1 cellular context compared by ENCODE assay signal in genomic region chr20:52924411-52925271, GRCh38.
TF ChIP-seq lines count a peak whose summit lies in the region.

No MANE protein-coding gene starts in this region.

TF ChIP-seq in HepG2, 621 proteins besides CTCF, POLR2A, EP300 and RAD21 (continued from another document and continues in another):
- TF ChIP-seq ATF6 (CRISPR knock-in tag; conservative IDR thresholded peaks at IDR 0.05) = peak; percentile 68; the same call in 1 of the 2 replicates
- TF ChIP-seq MXD4 (CRISPR knock-in tag; IDR thresholded peaks at IDR 0.05) = peak; percentile 69; the same call in 1 of the 2 replicates
- TF ChIP-seq ZNF570 (CRISPR knock-in tag; IDR thresholded peaks at IDR 0.05; ENCODE audit: borderline replicate concordance) = no peak
- TF ChIP-seq RFX1 (IDR thresholded peaks at IDR 0.05) = no peak
- peak in 1 of 2 experiments; percentile 97; a peak in 2 of 4 replicates for TF ChIP-seq KLF16 (CRISPR knock-in tag; IDR thresholded peaks at IDR 0.05)
- TF ChIP-seq THAP11 (CRISPR knock-in tag; IDR thresholded peaks at IDR 0.05) = peak; percentile 82
- no peak for TF ChIP-seq POLR2AphosphoS5 (IDR thresholded peaks at IDR 0.05; ENCODE audit: low read depth, low read length)
- TF ChIP-seq ZBED4 (CRISPR knock-in tag; IDR thresholded peaks at IDR 0.05; ENCODE audit: borderline replicate concordance) = peak; percentile 68; the same call in 1 of the 2 replicates
- TF ChIP-seq GABPA (IDR thresholded peaks at IDR 0.05; ENCODE audit: low read depth, low read length) = no peak
- peak; percentile 61; the same call in 1 of the 2 replicates for TF ChIP-seq GABPA (CRISPR knock-in tag; IDR thresholded peaks at IDR 0.05; ENCODE audit: low read depth)
- no peak for TF ChIP-seq ZNF766 (CRISPR knock-in tag; IDR thresholded peaks at IDR 0.05; ENCODE audit: borderline replicate concordance)
- no peak for TF ChIP-seq RBM22 (optimal IDR thresholded peaks at IDR 0.05; ENCODE audit: low read length)
- TF ChIP-seq ZFAT (CRISPR knock-in tag; conservative IDR thresholded peaks at IDR 0.05) = no peak
- TF ChIP-seq ZNF207 (IDR thresholded peaks at IDR 0.05; ENCODE audit: borderline replicate concordance) = no peak
- TF ChIP-seq EHMT2 (IDR thresholded peaks at IDR 0.05; ENCODE audit: borderline replicate concordance, low read depth, low read length) = peak; percentile 86
- TF ChIP-seq ZNF292 (CRISPR knock-in tag; IDR thresholded peaks at IDR 0.05; ENCODE audit: borderline replicate concordance, low read depth) = peak; percentile 77; the same call in 1 of the 2 replicates
- TF ChIP-seq PITX1 (CRISPR knock-in tag; IDR thresholded peaks at IDR 0.05) = peak; percentile 96
- TF ChIP-seq ZBTB2 (CRISPR knock-in tag; IDR thresholded peaks at IDR 0.05; ENCODE audit: low read depth) = no peak
- no peak; the same call in 1 of the 2 replicates for TF ChIP-seq KLF6 (CRISPR knock-in tag; IDR thresholded peaks at IDR 0.05)
- TF ChIP-seq ZNF430 (CRISPR knock-in tag; IDR thresholded peaks at IDR 0.05) = peak; percentile 84; the same call in 1 of the 2 replicates
- no peak for TF ChIP-seq MAF1 (CRISPR knock-in tag; IDR thresholded peaks at IDR 0.05; ENCODE audit: borderline replicate concordance)
- TF ChIP-seq GABPB1 (CRISPR knock-in tag; IDR thresholded peaks at IDR 0.05) = peak; percentile 58; the same call in 1 of the 2 replicates
- TF ChIP-seq KDM4B (CRISPR knock-in tag; IDR thresholded peaks at IDR 0.05) = peak; percentile 40; the same call in 1 of the 2 replicates
- TF ChIP-seq CEBPB (IDR thresholded peaks at IDR 0.05; ENCODE audit: borderline replicate concordance, low read depth, low read length) = no peak
- no peak for TF ChIP-seq ZBTB4 (CRISPR knock-in tag; IDR thresholded peaks at IDR 0.05; ENCODE audit: borderline replicate concordance)
- TF ChIP-seq ZFP36L1 (CRISPR knock-in tag; IDR thresholded peaks at IDR 0.05) = peak; percentile 76; the same call in 1 of the 2 replicates
- TF ChIP-seq ZSCAN25 (CRISPR knock-in tag; IDR thresholded peaks at IDR 0.05) = no peak
- TF ChIP-seq ZNF468 (CRISPR knock-in tag; IDR thresholded peaks at IDR 0.05) = no peak
- TF ChIP-seq NR1H2 (CRISPR knock-in tag; IDR thresholded peaks at IDR 0.05; ENCODE audit: borderline replicate concordance, low read depth) = no peak
- no peak for TF ChIP-seq SMYD3 (CRISPR knock-in tag; IDR thresholded peaks at IDR 0.05)
- TF ChIP-seq CCAR2 (optimal IDR thresholded peaks at IDR 0.05; ENCODE audit: low read depth, low read length) = peak; percentile 93
- TF ChIP-seq MXI1 (IDR thresholded peaks at IDR 0.05; ENCODE audit: borderline replicate concordance, low read depth, low read length) = peak; percentile 15; the same call in 1 of the 3 replicates
- TF ChIP-seq PTBP1 (IDR thresholded peaks at IDR 0.05; ENCODE audit: low read depth, low read length, poor library complexity, severe bottlenecking) = no peak
- TF ChIP-seq ZNF281 (CRISPR knock-in tag; IDR thresholded peaks at IDR 0.05; ENCODE audit: borderline replicate concordance) = peak; percentile 78; the same call in 1 of the 2 replicates
- no peak for TF ChIP-seq TRIM22 (IDR thresholded peaks at IDR 0.05)
- no peak for TF ChIP-seq ZNF562 (CRISPR knock-in tag; IDR thresholded peaks at IDR 0.05; ENCODE audit: borderline replicate concordance)
- no peak for TF ChIP-seq CAMTA2 (CRISPR knock-in tag; IDR thresholded peaks at IDR 0.05; ENCODE audit: borderline replicate concordance)
- TF ChIP-seq ZNF784 (CRISPR knock-in tag; IDR thresholded peaks at IDR 0.05; ENCODE audit: borderline replicate concordance) = peak; percentile 75; the same call in 1 of the 2 replicates
- peak; percentile 72; the same call in 1 of the 2 replicates for TF ChIP-seq HIVEP1 (CRISPR knock-in tag; IDR thresholded peaks at IDR 0.05)
- no peak for TF ChIP-seq PRMT3 (CRISPR knock-in tag; IDR thresholded peaks at IDR 0.05; ENCODE audit: borderline replicate concordance, low read depth)
- TF ChIP-seq ZNF556 (CRISPR knock-in tag; IDR thresholded peaks at IDR 0.05; ENCODE audit: borderline replicate concordance) = peak; percentile 94; the same call in 1 of the 2 replicates
- no peak for TF ChIP-seq ZNF367 (CRISPR knock-in tag; IDR thresholded peaks at IDR 0.05; ENCODE audit: borderline replicate concordance)
- TF ChIP-seq MYPOP (CRISPR knock-in tag; IDR thresholded peaks at IDR 0.05) = 0 out of 2 replicates have a peak, but pooled peaks have one; percentile 55
- no peak for TF ChIP-seq ZNF724P (CRISPR knock-in tag; IDR thresholded peaks at IDR 0.05; ENCODE audit: borderline replicate concordance)
- no peak for TF ChIP-seq ZNF567 (CRISPR knock-in tag; IDR thresholded peaks at IDR 0.05; ENCODE audit: borderline replicate concordance)
- TF ChIP-seq ZBTB43 (CRISPR knock-in tag; conservative IDR thresholded peaks at IDR 0.05) = peak; percentile 74
- 0 out of 2 replicates have a peak, but pooled peaks have one; percentile 44 for TF ChIP-seq CHD4 (IDR thresholded peaks at IDR 0.05; ENCODE audit: borderline replicate concordance, low read length)
